In the genomic region with DNA sequence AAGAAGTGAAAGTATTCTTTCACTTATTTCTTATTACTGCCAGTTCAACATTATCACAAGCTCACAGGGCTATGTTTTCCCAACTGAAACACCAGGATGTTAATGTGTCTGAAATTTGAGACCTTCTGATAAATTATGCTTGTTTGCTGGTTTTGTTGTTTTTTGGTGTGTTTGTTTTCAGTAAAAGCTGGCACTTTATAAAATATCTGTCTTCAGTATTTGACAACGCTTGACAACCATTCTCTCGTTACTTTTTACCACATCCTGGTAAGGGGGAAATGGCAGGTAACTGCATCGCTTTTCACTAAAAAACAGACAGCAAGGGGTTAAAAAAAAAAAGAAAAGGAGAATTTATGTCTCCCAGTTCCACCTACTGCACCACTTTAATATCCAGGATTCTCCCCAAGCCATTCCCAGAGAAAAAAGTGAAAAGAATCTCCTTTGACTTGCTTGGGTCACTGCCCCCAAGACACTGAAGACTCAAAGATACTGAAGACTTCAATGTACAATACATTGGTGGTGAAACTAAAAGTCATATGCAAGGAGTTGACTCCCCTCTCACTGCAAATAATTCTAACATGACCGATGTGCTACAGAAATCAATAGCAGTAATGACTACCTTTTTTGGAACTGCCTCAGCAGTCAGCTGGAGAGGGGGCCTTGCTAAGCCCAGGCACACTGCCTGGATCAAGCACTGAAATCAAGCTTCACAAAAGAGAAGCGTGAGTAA, we compare ENCODE assay signal across 10 cellular contexts.
DNase-seq lines count a peak whose midpoint lies in the region; ATAC-seq and TF ChIP-seq lines count a peak whose summit lies in the region.
"Had no signal": no experiment of that assay in that cellular context is flagged by ENCODE, and none has a peak within 500 bp of the region (broad histone marks: within the 10 kb centered on the region; RNA-seq: fewer than 3 reads in every experiment).

No MANE protein-coding gene starts in this region.

- peak overlapping the region; percentile 60 for H3K27ac Mint-ChIP-seq in stimulated activated effector memory CD8-positive, alpha-beta T cell treated with anti-CD3 and anti-CD28 coated beads, Interleukin-12 subunit alpha, Interleukin-12 subunit beta, amount 100 ng/mL, for 72 hours
- H3K27ac Mint-ChIP-seq in osteocyte (ENCODE audit: unreplicated experiment) = no peak overlapping the region

- H3K4me3 ChIP-seq in SU-DHL-6 (ENCODE audit: insufficient read depth, low read length, poor library complexity, severe bottlenecking) (peak overlapping the region; percentile 34), body of pancreas (no peak overlapping the region)

- H3K36me3 ChIP-seq in SU-DHL-6 (ENCODE audit: low read length) = no peaks in the 10 kb centered on the region
- no peaks in the 10 kb centered on the region for H3K36me3 ChIP-seq in body of pancreas (replicated peaks in 1 of 2; ENCODE audit: insufficient read depth in 1 of 2, low read depth in 2 of 2)

- no peaks in the 10 kb centered on the region for H3K79me2 ChIP-seq in SU-DHL-6 (ENCODE audit: insufficient read depth, low read length)

- DNase-seq in activated CD4-positive, alpha-beta T cell treated with anti-CD3 and anti-CD28 coated beads for 48 hours = peak; percentile 57
- no peak for DNase-seq in activated CD4-positive, alpha-beta T cell treated with anti-CD3 and anti-CD28 coated beads for 4 hours
- no peak for DNase-seq in stimulated activated effector memory CD8-positive, alpha-beta T cell treated with anti-CD3 and anti-CD28 coated beads, Interleukin-12 subunit alpha, Interleukin-12 subunit beta, amount 100 ng/mL, for 72 hours (ENCODE audit: low spot score in 2 of 2)
- DNase-seq in erythroblast (lab: John Stamatoyannopoulos, UW) = no peak
- no peak for DNase-seq in body of pancreas
- no peak for DNase-seq in osteocyte (ENCODE audit: extremely low spot score, unreplicated experiment)
- DNase-seq: kidney glomerular epithelial cell, NCI-H2107 had no signal

- H3K4me1 Mint-ChIP-seq in stimulated activated effector memory CD8-positive, alpha-beta T cell treated with anti-CD3 and anti-CD28 coated beads, Interleukin-12 subunit alpha, Interleukin-12 subunit beta, amount 100 ng/mL, for 72 hours = peaks cover 89% of the 10 kb centered on the region
- peaks cover 60% of the 10 kb centered on the region for H3K4me1 Mint-ChIP-seq in osteocyte (ENCODE audit: unreplicated experiment)

- TF ChIP-seq CTCF in SU-DHL-6 (IDR thresholded peaks at IDR 0.05; ENCODE audit: insufficient read depth, low read length, poor library complexity, severe bottlenecking) (no peak), body of pancreas (IDR thresholded peaks at IDR 0.05) (no peak), osteocyte (IDR thresholded peaks at IDR 0.05) (no peak)

- H3K9ac ChIP-seq in SU-DHL-6 (ENCODE audit: low read length) = peak overlapping the region; percentile 37

- H3K4me2 ChIP-seq in SU-DHL-6 (ENCODE audit: low read depth, low read length, poor library complexity, severe bottlenecking) = peak overlapping the region; percentile 79

- no peaks in the 10 kb centered on the region for H4K20me1 ChIP-seq in SU-DHL-6 (ENCODE audit: low read depth, low read length)

- WGBS in body of pancreas, 2 donors = 69 to 75% methylated on average over 5 of the region's 5 CpGs

- TF ChIP-seq POLR2A in erythroblast (IDR thresholded peaks at IDR 0.05; ENCODE audit: low read length) = no peak
- no peak for TF ChIP-seq POLR2A in body of pancreas (IDR thresholded peaks at IDR 0.05)

- H3K27ac ChIP-seq in SU-DHL-6 (ENCODE audit: low read depth, low read length) (peak overlapping the region; percentile 89), body of pancreas (no peak overlapping the region)

- H2AFZ ChIP-seq in SU-DHL-6 (ENCODE audit: low read depth, low read length, severe bottlenecking) = no peak overlapping the region

- no peaks in the 10 kb centered on the region for H3K9me3 Mint-ChIP-seq in stimulated activated effector memory CD8-positive, alpha-beta T cell treated with anti-CD3 and anti-CD28 coated beads, Interleukin-12 subunit alpha, Interleukin-12 subunit beta, amount 100 ng/mL, for 72 hours
- H3K9me3 Mint-ChIP-seq in osteocyte (ENCODE audit: unreplicated experiment) = peaks cover 6% of the 10 kb centered on the region

- ATAC-seq in HG02798 (IDR thresholded peaks at IDR 0.05; ENCODE audit: poor library complexity, unreplicated experiment) (peak; percentile 18), body of pancreas (no peak)
- ATAC-seq in stimulated activated effector memory CD8-positive, alpha-beta T cell treated with anti-CD3 and anti-CD28 coated beads, Interleukin-12 subunit alpha, Interleukin-12 subunit beta, amount 100 ng/mL, for 72 hours = peak; percentile 82

- peaks cover 15% of the 10 kb centered on the region for H3K4me1 ChIP-seq in body of pancreas

- no peaks in the 10 kb centered on the region for H3K27me3 Mint-ChIP-seq in osteocyte (ENCODE audit: unreplicated experiment)

- H3K27me3 ChIP-seq in SU-DHL-6 (ENCODE audit: low read length) (no peaks in the 10 kb centered on the region), body of pancreas (no peaks in the 10 kb centered on the region)

- no peaks in the 10 kb centered on the region for H3K9me3 ChIP-seq in SU-DHL-6 (ENCODE audit: insufficient read depth, low read length)
- no peaks in the 10 kb centered on the region for H3K9me3 ChIP-seq in body of pancreas

- intact Hi-C loops in body of pancreas (cut with DNase I) = no loop called here

- peak overlapping the region; percentile 68 for H3K4me3 Mint-ChIP-seq in stimulated activated effector memory CD8-positive, alpha-beta T cell treated with anti-CD3 and anti-CD28 coated beads, Interleukin-12 subunit alpha, Interleukin-12 subunit beta, amount 100 ng/mL, for 72 hours
- H3K4me3 Mint-ChIP-seq in osteocyte (ENCODE audit: unreplicated experiment) = no peak overlapping the region

- peaks cover 21% of the 10 kb centered on the region for H3K36me3 Mint-ChIP-seq in stimulated activated effector memory CD8-positive, alpha-beta T cell treated with anti-CD3 and anti-CD28 coated beads, Interleukin-12 subunit alpha, Interleukin-12 subunit beta, amount 100 ng/mL, for 72 hours
- peaks cover 3% of the 10 kb centered on the region for H3K36me3 Mint-ChIP-seq in osteocyte (ENCODE audit: unreplicated experiment)

- no peaks in the 10 kb centered on the region for H3K9me2 ChIP-seq in SU-DHL-6 (replicated peaks; ENCODE audit: insufficient read depth, low read length)

- H3F3A ChIP-seq in SU-DHL-6 (ENCODE audit: insufficient read depth) = peaks cover 22% of the 10 kb centered on the region
